ENCODE assay signal across 32 cellular contexts in genomic region chr1:3807769-3808168, GRCh38. TPM values are rescaled to one million over a fixed set of nuclear protein-coding genes. Genes with fewer than 3 reads are reported as not detected.
"Had no signal": no experiment of that assay in that cellular context is flagged by ENCODE, and none has a peak within 500 bp of the region (broad histone marks: within the 10 kb centered on the region; RNA-seq: fewer than 3 reads in every experiment).

No MANE protein-coding gene starts in this region.

- H3K9me3 Mint-ChIP-seq: naive thymus-derived CD8-positive, alpha-beta T cell had no signal

- H3K4me1 ChIP-seq: esophagus squamous epithelium, gastrocnemius medialis, heart right ventricle, lower lobe of right lung had no signal

- H3K27me3 ChIP-seq: dorsolateral prefrontal cortex had no signal

- H3K4me1 Mint-ChIP-seq: naive B cell had no signal

- FAIRE-seq: colon, islet of Langerhans, keratinocyte had no signal

- H3K4me3 Mint-ChIP-seq: mesothelial cell of epicardium; naive B cell; naive thymus-derived CD8-positive, alpha-beta T cell had no signal

- H3K27ac ChIP-seq: coronary artery, dorsolateral prefrontal cortex, epithelial cell of prostate, esophagus squamous epithelium, gastrocnemius medialis, heart right ventricle, lower lobe of right lung had no signal

- ATAC-seq: esophagus mucosa; gastrocnemius medialis; heart right ventricle; left colon; left lobe of liver; lower lobe of right lung; mucosa of descending colon; naive thymus-derived CD8-positive, alpha-beta T cell had no signal

- DNase-seq: dermis blood vessel endothelial cell; effector CD4-positive, alpha-beta T cell; effector memory CD4-positive, alpha-beta T cell; esophagus squamous epithelium; foreskin fibroblast; foreskin melanocyte; gastrocnemius medialis; glutamatergic neuron; head of caudate nucleus; heart right ventricle; hippocampal formation; kidney glomerular epithelial cell; left colon; mesenchymal stem cell; mucosa of descending colon; naive B cell had no signal

- H3K9me3 ChIP-seq: esophagus squamous epithelium, gastrocnemius medialis, lower lobe of right lung, mucosa of descending colon had no signal

- H3K36me3 ChIP-seq: esophagus squamous epithelium, gastrocnemius medialis, heart right ventricle, lower lobe of right lung had no signal

- H3K27ac Mint-ChIP-seq: mesothelial cell of epicardium; naive B cell; naive thymus-derived CD8-positive, alpha-beta T cell had no signal

- H3K4me3 ChIP-seq: coronary artery, dorsolateral prefrontal cortex, esophagus squamous epithelium, gastrocnemius medialis, heart right ventricle, lower lobe of right lung, mucosa of descending colon had no signal

- H3K36me3 Mint-ChIP-seq: mesothelial cell of epicardium; naive thymus-derived CD8-positive, alpha-beta T cell had no signal

RNA-seq across cellular contexts. Expression of gene SMIM1, which starts 35.2 kb away (rescaled TPM):
- total RNA-seq: myocyte had no signal

RNA-seq across cellular contexts. Expression of gene CCDC27, which starts 55.5 kb away (rescaled TPM):
- total RNA-seq: dermis blood vessel endothelial cell; esophagus mucosa; esophagus squamous epithelium; glomerular endothelial cell; heart right ventricle; left colon; left lobe of liver; lower leg skin; lower lobe of right lung; lung microvascular endothelial cell; mesenteric fat pad; mesothelial cell of epicardium; mucosa of descending colon; myocyte; naive thymus-derived CD8-positive, alpha-beta T cell had no signal
- polyA plus RNA-seq: keratinocyte; naive thymus-derived CD8-positive, alpha-beta T cell had no signal
